22 cellular contexts compared by ENCODE assay signal in the genomic region with DNA sequence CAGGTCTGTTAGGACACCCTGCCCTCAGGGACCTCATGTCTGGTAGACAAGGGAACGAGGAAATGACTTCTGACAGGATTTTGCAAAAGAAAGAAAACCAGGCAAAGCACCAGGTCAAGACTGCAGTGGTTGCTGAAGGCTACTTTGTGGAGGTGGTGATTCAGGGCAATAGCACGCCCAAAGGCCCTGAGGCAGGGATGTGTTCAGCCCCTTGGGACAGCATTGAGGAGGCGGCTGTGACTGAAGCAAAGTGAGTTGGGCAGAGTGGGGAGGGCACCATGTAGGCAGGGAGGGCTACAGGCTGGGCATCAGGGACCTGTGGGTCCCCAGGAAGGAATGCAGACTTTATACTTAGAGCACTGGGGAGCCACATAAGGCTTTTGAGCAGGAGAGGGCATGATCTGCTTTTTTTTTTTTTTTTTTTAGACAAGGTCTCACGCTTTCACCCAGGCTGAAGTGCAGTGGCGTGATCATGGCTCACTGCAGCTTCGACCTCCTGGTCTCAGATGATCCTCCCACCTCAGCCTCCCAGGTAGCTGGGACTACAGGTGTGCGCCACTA. TPM values are rescaled to one million over a fixed set of nuclear protein-coding genes. Genes with fewer than 3 reads are reported as not detected.
A peak's percentile ranks its signal among the peaks of the same experiment; 100 is the strongest.
DNase-seq lines count a peak whose midpoint lies in the region; ATAC-seq, FAIRE-seq and TF ChIP-seq lines count a peak whose summit lies in the region.
"Had no signal": no experiment of that assay in that cellular context is flagged by ENCODE, and none has a peak within 500 bp of the region (broad histone marks: within the 10 kb centered on the region; RNA-seq: fewer than 3 reads in every experiment).

No MANE protein-coding gene starts in this region.

- no peaks in the 10 kb centered on the region for H3K36me3 Mint-ChIP-seq in osteocyte (ENCODE audit: unreplicated experiment)
- H3K36me3 Mint-ChIP-seq in activated T-helper 17 cell treated with anti-CD3 and anti-CD28 coated beads, Interleukin-2, amount 50 U/mL, for 72 hours (ENCODE audit: low read depth) = no peaks in the 10 kb centered on the region
- H3K36me3 Mint-ChIP-seq: activated CD8-positive, alpha-beta memory T cell treated with anti-CD3 and anti-CD28 coated beads, Interleukin-2, amount 10 ng/mL, durations not matched to agents 7 days and 5 days had no signal

- no TSS peak for BruUV-seq in endothelial cell of umbilical vein (replicated peaks; lab: Mats Ljungman, UMichigan)

- no peak overlapping the region for H2AFZ ChIP-seq in endothelial cell of umbilical vein (ENCODE audit: low read depth, low read length)

- POLR2A ChIA-PET in endothelial cell of umbilical vein (lab: Charles Lee) = interaction anchor here (0.7 kb wide), 1 partner anchor 13 kb away, joined by 3 read pairs; no protein-coding TSS in a partner anchor

- DNase-seq in ELF-1 (ENCODE audit: low read depth, low spot score) (peak; percentile 83), NCI-H226 (peak; percentile 23), endothelial cell of umbilical vein (ENCODE audit: low read depth, low spot score) (peak; percentile 17), osteocyte (ENCODE audit: extremely low spot score, unreplicated experiment) (no peak), MV-4-11 (lab: John Stamatoyannopoulos, UW) (no peak), activated T-cell treated with anti-CD3 and anti-CD28 coated beads for 4 hours (no peak)
- no peak for DNase-seq in activated T-cell treated with anti-CD3 and anti-CD28 coated beads, Interleukin-2, amount 50 U/mL, for 1 hour
- DNase-seq: activated CD4-positive, alpha-beta T cell treated with anti-CD3 and anti-CD28 coated beads for 1 hour; activated CD8-positive, alpha-beta memory T cell treated with anti-CD3 and anti-CD28 coated beads, Interleukin-2, amount 10 ng/mL, durations not matched to agents 7 days and 5 days; activated naive CD4-positive, alpha-beta T cell; DMS153; left cardiac atrium; NCI-H1092 treated with DMSO at 0.1 percent for 48 hours; SHP77 treated with DMSO at 0.1 percent for 48 hours; stimulated activated CD4-positive, alpha-beta T cell treated with anti-CD3 and anti-CD28 coated beads, Interleukin-4, amount 100 ng/mL, for 4 hours had no signal

- H3K4me2 ChIP-seq in endothelial cell of umbilical vein (ENCODE audit: insufficient read depth, low read length) = no peak overlapping the region
- H3K4me2 ChIP-seq: BLaER1 treated with 17β-estradiol and CSF1 and Interleukin-3, amounts not matched to agents 10 nM and 100 nM had no signal

- no peaks in the 10 kb centered on the region for H3K4me1 ChIP-seq in endothelial cell of umbilical vein (ENCODE audit: control insufficient read depth, extremely low read depth, insufficient read depth, low read length)
- H3K4me1 ChIP-seq: ascending aorta had no signal

- no peak for TF ChIP-seq POLR2A in endothelial cell of umbilical vein (IDR thresholded peaks at IDR 0.05; ENCODE audit: low read depth, low read length)

- H4K20me1 ChIP-seq in endothelial cell of umbilical vein (replicated peaks; ENCODE audit: control insufficient read depth, extremely low read depth, insufficient read depth, low read length) = no peaks in the 10 kb centered on the region
- H4K20me1 ChIP-seq: BLaER1 treated with 17β-estradiol and CSF1 and Interleukin-3, amounts not matched to agents 10 nM and 100 nM had no signal

- H3K4me3 Mint-ChIP-seq in osteocyte (ENCODE audit: unreplicated experiment) = no peak overlapping the region
- H3K4me3 Mint-ChIP-seq in activated T-helper 17 cell treated with anti-CD3 and anti-CD28 coated beads, Interleukin-2, amount 50 U/mL, for 72 hours = no peak overlapping the region
- H3K4me3 Mint-ChIP-seq: activated CD8-positive, alpha-beta memory T cell treated with anti-CD3 and anti-CD28 coated beads, Interleukin-2, amount 10 ng/mL, durations not matched to agents 7 days and 5 days had no signal

- no peaks in the 10 kb centered on the region for H3K9me3 Mint-ChIP-seq in osteocyte (ENCODE audit: unreplicated experiment)
- no peaks in the 10 kb centered on the region for H3K9me3 Mint-ChIP-seq in activated T-helper 17 cell treated with anti-CD3 and anti-CD28 coated beads, Interleukin-2, amount 50 U/mL, for 72 hours

- peak overlapping the region; percentile 52 for H3K27ac Mint-ChIP-seq in osteocyte (ENCODE audit: unreplicated experiment)
- no peak overlapping the region for H3K27ac Mint-ChIP-seq in activated T-helper 17 cell treated with anti-CD3 and anti-CD28 coated beads, Interleukin-2, amount 50 U/mL, for 72 hours
- H3K27ac Mint-ChIP-seq: activated CD8-positive, alpha-beta memory T cell treated with anti-CD3 and anti-CD28 coated beads, Interleukin-2, amount 10 ng/mL, durations not matched to agents 7 days and 5 days had no signal

- H3K79me2 ChIP-seq in endothelial cell of umbilical vein (ENCODE audit: control insufficient read depth, insufficient read depth, low read length) = no peaks in the 10 kb centered on the region

- H3K9me3 ChIP-seq in endothelial cell of umbilical vein (replicated peaks; ENCODE audit: control insufficient read depth, insufficient read depth, low read length) = no peaks in the 10 kb centered on the region
- H3K9me3 ChIP-seq: ascending aorta; BLaER1 treated with 17β-estradiol and CSF1 and Interleukin-3, amounts not matched to agents 10 nM and 100 nM had no signal

- H3K27me3 Mint-ChIP-seq in osteocyte (ENCODE audit: unreplicated experiment) = no peaks in the 10 kb centered on the region
- no peaks in the 10 kb centered on the region for H3K27me3 Mint-ChIP-seq in activated T-helper 17 cell treated with anti-CD3 and anti-CD28 coated beads, Interleukin-2, amount 50 U/mL, for 72 hours
- H3K27me3 Mint-ChIP-seq: activated CD8-positive, alpha-beta memory T cell treated with anti-CD3 and anti-CD28 coated beads, Interleukin-2, amount 10 ng/mL, durations not matched to agents 7 days and 5 days had no signal

- no peak overlapping the region for H3K4me3 ChIP-seq in endothelial cell of umbilical vein (replicated peaks in 1 of 3; ENCODE audit: insufficient read depth in 1 of 3, low read depth in 1 of 3, low read length in 3 of 3)
- H3K4me3 ChIP-seq: ascending aorta; BLaER1 treated with 17β-estradiol and CSF1 and Interleukin-3, amounts not matched to agents 10 nM and 100 nM; skin epidermis had no signal

- CTCF ChIA-PET in endothelial cell of umbilical vein (lab: Charles Lee) = interaction anchor here (2.6 kb wide), 1 partner anchor 35 kb away, joined by 10 read pairs; no protein-coding TSS in a partner anchor

- no peak overlapping the region for H3K9ac ChIP-seq in endothelial cell of umbilical vein (replicated peaks; ENCODE audit: extremely low read depth, insufficient read depth, low read length)
- H3K9ac ChIP-seq: BLaER1 treated with 17β-estradiol and CSF1 and Interleukin-3, amounts not matched to agents 10 nM and 100 nM had no signal

- peaks cover 12% of the 10 kb centered on the region for H3K4me1 Mint-ChIP-seq in osteocyte (ENCODE audit: unreplicated experiment)
- no peaks in the 10 kb centered on the region for H3K4me1 Mint-ChIP-seq in activated T-helper 17 cell treated with anti-CD3 and anti-CD28 coated beads, Interleukin-2, amount 50 U/mL, for 72 hours

- H3K9me1 ChIP-seq in endothelial cell of umbilical vein (replicated peaks; ENCODE audit: control insufficient read depth, extremely low read depth, insufficient read depth, low read length) = no peaks in the 10 kb centered on the region

- dilution Hi-C loops in endothelial cell of umbilical vein (cut with MboI; ENCODE audit: extremely low pct_ligation_motif_present, low sequenced_read_pairs) = no loop called here

- no peak for ATAC-seq in activated T-helper 17 cell treated with anti-CD3 and anti-CD28 coated beads, Interleukin-2, amount 50 U/mL, for 72 hours (replicated peaks)
- ATAC-seq: activated CD8-positive, alpha-beta memory T cell treated with anti-CD3 and anti-CD28 coated beads, Interleukin-2, amount 10 ng/mL, durations not matched to agents 7 days and 5 days; left cardiac atrium had no signal

- no peak for TF ChIP-seq CTCF in endothelial cell of umbilical vein (IDR thresholded peaks at IDR 0.05; ENCODE audit: extremely low read depth in 1 of 2, insufficient read depth in 1 of 2, low read depth in 1 of 2, low read length in 2 of 2)
- TF ChIP-seq CTCF in osteocyte (IDR thresholded peaks at IDR 0.05) = no peak

- intact Hi-C loops in endothelial cell of umbilical vein (cut with micrococcal nuclease) = loop anchor here (2.0 kb wide), 1 partner anchor 17 kb away; no protein-coding TSS in a partner anchor

- no peaks in the 10 kb centered on the region for H3K27me3 ChIP-seq in endothelial cell of umbilical vein (ENCODE audit: control insufficient read depth in 2 of 2, insufficient read depth in 2 of 2, low read length in 2 of 2)
- H3K27me3 ChIP-seq: ascending aorta; BLaER1 treated with 17β-estradiol and CSF1 and Interleukin-3, amounts not matched to agents 10 nM and 100 nM had no signal

- no peak overlapping the region for H3K27ac ChIP-seq in endothelial cell of umbilical vein (ENCODE audit: insufficient read depth, low read depth, low read length)
- H3K27ac ChIP-seq: ascending aorta; BLaER1 treated with 17β-estradiol and CSF1 and Interleukin-3, amounts not matched to agents 10 nM and 100 nM; skin epidermis had no signal

- FAIRE-seq in endothelial cell of umbilical vein (lab: Jason Lieb, UNC) = no peak
- FAIRE-seq: colon had no signal

- no peaks in the 10 kb centered on the region for H3K36me3 ChIP-seq in endothelial cell of umbilical vein (ENCODE audit: control insufficient read depth in 2 of 2, extremely low read depth in 1 of 2, insufficient read depth in 2 of 2, low read length in 2 of 2)
- H3K36me3 ChIP-seq: ascending aorta had no signal

RNA-seq across cellular contexts. Expression of a gene that starts 10.8 kb away (rescaled TPM):
- total RNA-seq in endothelial cell of umbilical vein (131 and 139 TPM in 2 replicates), osteocyte (68.8 and 68.9 TPM in 2 replicates)
- 180 and 184 TPM in 2 replicates for polyA plus RNA-seq in endothelial cell of umbilical vein
- polyA plus RNA-seq in endothelial cell of umbilical vein (2011; cell fraction: cytosol; rRNA removed) = 87.0 and 149 TPM in 2 replicates
- polyA plus RNA-seq in endothelial cell of umbilical vein (2011; cell fraction: nucleus; rRNA removed) = 180 and 225 TPM in 2 replicates
- 111 and 166 TPM in 2 replicates for polyA plus RNA-seq in endothelial cell of umbilical vein (2012)
- polyA minus RNA-seq in endothelial cell of umbilical vein = 82.4 and 98.5 TPM in 2 replicates
- 9.4 TPM for polyA minus RNA-seq in endothelial cell of umbilical vein (2011; cell fraction: cytosol; rRNA and poly(A)+ RNA removed)
- 43.0 and 63.2 TPM in 2 replicates for polyA minus RNA-seq in endothelial cell of umbilical vein (2011; cell fraction: nucleus; rRNA and poly(A)+ RNA removed)
- 1 to 10 TPM in 1 of 2 donors, under 1 TPM in 1; 0.63 to 1.7 TPM for total RNA-seq in activated T-helper 17 cell treated with anti-CD3 and anti-CD28 coated beads, Interleukin-2, amount 50 U/mL, for 72 hours
- total RNA-seq: T-helper 2 cell treated with Interferon-gamma antibody and Interleukin-4, amounts not matched to agents 100 ng/mL and 5 ng/mL, for 36 hours had no signal

RNA-seq across cellular contexts. Expression of a gene that starts 32.3 kb away (rescaled TPM):
- total RNA-seq in endothelial cell of umbilical vein (47.7 and 51.9 TPM in 2 replicates), osteocyte (59.7 and 63.9 TPM in 2 replicates)
- 60.1 and 61.8 TPM in 2 replicates for polyA plus RNA-seq in endothelial cell of umbilical vein
- 39.0 and 47.3 TPM in 2 replicates for polyA plus RNA-seq in endothelial cell of umbilical vein (2011; cell fraction: cytosol; rRNA removed)
- 46.8 and 57.5 TPM in 2 replicates for polyA plus RNA-seq in endothelial cell of umbilical vein (2011; cell fraction: nucleus; rRNA removed)
- polyA plus RNA-seq in endothelial cell of umbilical vein (2012) = 34.2 and 35.0 TPM in 2 replicates
- 52.3 and 54.3 TPM in 2 replicates for polyA minus RNA-seq in endothelial cell of umbilical vein
- polyA minus RNA-seq in endothelial cell of umbilical vein (2011; cell fraction: cytosol; rRNA and poly(A)+ RNA removed) = 64.2 TPM
- polyA minus RNA-seq in endothelial cell of umbilical vein (2011; cell fraction: nucleus; rRNA and poly(A)+ RNA removed) = 20.1 and 21.3 TPM in 2 replicates
- 10 to 100 TPM; 33.7 to 54.4 TPM for total RNA-seq in activated T-helper 17 cell treated with anti-CD3 and anti-CD28 coated beads, Interleukin-2, amount 50 U/mL, for 72 hours

RNA-seq across cellular contexts. Expression of a gene that starts 32.6 kb away (rescaled TPM):
- total RNA-seq in endothelial cell of umbilical vein (239 and 252 TPM in 2 replicates), osteocyte (162 and 175 TPM in 2 replicates)
- 407 and 557 TPM in 2 replicates for polyA plus RNA-seq in endothelial cell of umbilical vein
- 209 and 297 TPM in 2 replicates for polyA plus RNA-seq in endothelial cell of umbilical vein (2011; cell fraction: cytosol; rRNA removed)
- 158 and 185 TPM in 2 replicates for polyA plus RNA-seq in endothelial cell of umbilical vein (2011; cell fraction: nucleus; rRNA removed)
- polyA plus RNA-seq in endothelial cell of umbilical vein (2012) = 171 and 230 TPM in 2 replicates
- 136 and 146 TPM in 2 replicates for polyA minus RNA-seq in endothelial cell of umbilical vein
- polyA minus RNA-seq in endothelial cell of umbilical vein (2011; cell fraction: cytosol; rRNA and poly(A)+ RNA removed) = 121 TPM
- polyA minus RNA-seq in endothelial cell of umbilical vein (2011; cell fraction: nucleus; rRNA and poly(A)+ RNA removed) = 53.9 and 83.6 TPM in 2 replicates
- 100 to 1,000 TPM; 166 to 171 TPM for total RNA-seq in activated T-helper 17 cell treated with anti-CD3 and anti-CD28 coated beads, Interleukin-2, amount 50 U/mL, for 72 hours

RNA-seq across cellular contexts. Expression of a gene that starts 55.8 kb away (rescaled TPM):
- 3.0 and 4.0 TPM in 2 replicates for total RNA-seq in endothelial cell of umbilical vein
- polyA plus RNA-seq in endothelial cell of umbilical vein = 8.5 and 11.0 TPM in 2 replicates
- polyA plus RNA-seq in endothelial cell of umbilical vein (2011; cell fraction: cytosol; rRNA removed) = 4.3 and 5.6 TPM in 2 replicates
- polyA plus RNA-seq in endothelial cell of umbilical vein (2011; cell fraction: nucleus; rRNA removed) = 2.4 and 4.3 TPM in 2 replicates
- 3.3 and 8.7 TPM in 2 replicates for polyA plus RNA-seq in endothelial cell of umbilical vein (2012)
- polyA minus RNA-seq in endothelial cell of umbilical vein = 3.6 and 5.2 TPM in 2 replicates
- polyA minus RNA-seq in endothelial cell of umbilical vein (2011; cell fraction: cytosol; rRNA and poly(A)+ RNA removed) = 5.6 TPM
- polyA minus RNA-seq in endothelial cell of umbilical vein (2011; cell fraction: nucleus; rRNA and poly(A)+ RNA removed) = 0.67 and 1.3 TPM in 2 replicates
- total RNA-seq in osteocyte = 6.5 and 8.5 TPM in 2 replicates
- not detected for total RNA-seq in activated T-helper 17 cell treated with anti-CD3 and anti-CD28 coated beads, Interleukin-2, amount 50 U/mL, for 72 hours
- total RNA-seq: activated CD8-positive, alpha-beta memory T cell treated with anti-CD3 and anti-CD28 coated beads, Interleukin-2, amount 10 ng/mL, durations not matched to agents 7 days and 5 days; ascending aorta; mononuclear cell; T-helper 2 cell treated with Interferon-gamma antibody and Interleukin-4, amounts not matched to agents 100 ng/mL and 5 ng/mL, for 36 hours had no signal

Comparison
In these comparisons a context has a peak if more than half of its experiments do, and no peak if none do; other contexts are left out.
1. DNase-seq: peak in ELF-1 (single experiment), NCI-H226 (single experiment) and endothelial cell of umbilical vein (single experiment); none in osteocyte (single experiment), MV-4-11 (single experiment), activated T-cell treated with anti-CD3 and anti-CD28 coated beads, Interleukin-2, amount 50 U/mL, for 1 hour (single experiment) and activated T-cell treated with anti-CD3 and anti-CD28 coated beads for 4 hours (single experiment).
2. RNA of a gene that starts 10.8 kb away (total RNA-seq): 131 to 139 TPM in endothelial cell of umbilical vein and 68.8 to 68.9 TPM in osteocyte; 0.63 to 1.7 TPM in activated T-helper 17 cell treated with anti-CD3 and anti-CD28 coated beads, Interleukin-2, amount 50 U/mL, for 72 hours; every median in the first group is over 10 times any median in the second.